In the genomic region with DNA sequence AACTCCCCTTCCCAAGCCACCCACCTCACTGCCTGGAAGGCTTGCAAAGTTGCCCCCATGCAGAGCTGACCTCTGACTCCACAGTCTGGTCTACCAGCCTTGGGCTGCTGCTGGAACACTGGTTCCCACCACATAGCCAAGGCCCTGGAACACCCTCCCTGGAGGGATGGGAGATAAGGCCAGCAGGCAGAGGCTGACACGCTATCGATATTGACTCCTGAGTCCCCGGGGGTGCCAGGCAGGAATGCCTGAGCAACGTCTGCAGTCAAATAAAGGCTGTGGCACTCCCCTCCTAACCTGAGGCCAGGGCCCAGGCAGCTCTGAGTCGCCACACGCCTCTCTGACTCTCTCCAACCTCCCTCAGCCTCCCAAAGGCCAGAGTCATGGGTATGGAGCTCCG, we compare ENCODE assay signal across 17 cellular contexts. TPM values are rescaled to one million over a fixed set of nuclear protein-coding genes. Genes with fewer than 3 reads are reported as not detected.
DNase-seq lines count a peak whose midpoint lies in the region; ATAC-seq and TF ChIP-seq lines count a peak whose summit lies in the region.
"Had no signal": no experiment of that assay in that cellular context is flagged by ENCODE, and none has a peak within 500 bp of the region (broad histone marks: within the 10 kb centered on the region; RNA-seq: fewer than 3 reads in every experiment).

No MANE protein-coding gene starts in this region.

- intact Hi-C loops in Right ventricle myocardium inferior (cut with DNase I), result no loop called here
- intact Hi-C loops in left ventricle myocardium inferior (cut with micrococcal nuclease), result no loop called here
- intact Hi-C loops in breast epithelium (cut with DNase I; ENCODE audit: low total_unique reads), result no loop called here

- H3K27ac ChIP-seq in left ventricle myocardium inferior (replicated peaks) (no peak overlapping the region), breast epithelium (no peak overlapping the region)
- H3K27ac ChIP-seq: 22Rv1, A549, C4-2B, HL-60 had no signal

- H3K4me1 ChIP-seq in left ventricle myocardium inferior (no peaks in the 10 kb centered on the region), breast epithelium (no peaks in the 10 kb centered on the region)
- H3K4me1 ChIP-seq: A549, Caco-2 had no signal

- no peaks in the 10 kb centered on the region for H3K9me3 ChIP-seq in left ventricle myocardium inferior (replicated peaks)
- no peaks in the 10 kb centered on the region for H3K9me3 ChIP-seq in breast epithelium
- H3K9me3 ChIP-seq: A549, Caco-2 had no signal

- peaks cover 4% of the 10 kb centered on the region for H3K27me3 ChIP-seq in left ventricle myocardium inferior (ENCODE audit: low read depth)
- H3K27me3 ChIP-seq in breast epithelium, result no peaks in the 10 kb centered on the region

- H3K4me3 ChIP-seq in left ventricle myocardium inferior, result no peak overlapping the region
- no peak overlapping the region for H3K4me3 ChIP-seq in breast epithelium
- H3K4me3 ChIP-seq: A549, GM23338 had no signal

- H3K36me3 ChIP-seq in left ventricle myocardium inferior, result no peaks in the 10 kb centered on the region
- no peaks in the 10 kb centered on the region for H3K36me3 ChIP-seq in breast epithelium

- TF ChIP-seq CTCF in left ventricle myocardium inferior (IDR thresholded peaks at IDR 0.05; ENCODE audit: borderline replicate concordance), result no peak
- no peak for TF ChIP-seq CTCF in breast epithelium (IDR thresholded peaks at IDR 0.05)

- DNase-seq in Right ventricle myocardium inferior (ENCODE audit: missing footprints), result peak; percentile 37
- no peak for DNase-seq in left ventricle myocardium inferior
- peak; percentile 25 for DNase-seq in iPS-NIHi7 (ENCODE audit: extremely low spot score)
- DNase-seq in renal cortical epithelial cell (ENCODE audit: low read depth), result peak; percentile 23
- DNase-seq in breast epithelium (ENCODE audit: low spot score in 2 of 2), result no peak
- no peak for DNase-seq in NCI-H2227 (lab: John Stamatoyannopoulos, UW; ENCODE audit: unreplicated experiment)
- no peak for DNase-seq in central memory CD4-positive, alpha-beta T cell
- DNase-seq: AML-193; Caco-2; CD4-positive, alpha-beta T cell; IMR-90 had no signal

- TF ChIP-seq POLR2A in breast epithelium (IDR thresholded peaks at IDR 0.05), result no peak

- ATAC-seq in Right ventricle myocardium inferior, result no peak
- ATAC-seq: A549, GM23338, HCT116 had no signal

RNA-seq across cellular contexts. Expression of a gene that starts 8.9 kb away (rescaled TPM):
- total RNA-seq in Right ventricle myocardium inferior (0.89 TPM), left ventricle myocardium inferior (1.4 TPM), renal cortical epithelial cell (6.3 and 6.5 TPM in 2 replicates), breast epithelium (10 to 100 TPM in 2 of 3 donors, 1 to 10 TPM in 1; 5.4 to 12.5 (median 12.3) TPM)

RNA-seq across cellular contexts. Expression of a gene that starts 21.3 kb away (rescaled TPM):
- total RNA-seq in Right ventricle myocardium inferior (39.1 TPM), left ventricle myocardium inferior (40.3 TPM), renal cortical epithelial cell (36.8 and 65.8 TPM in 2 replicates), breast epithelium (10 to 100 TPM; 19.8 to 49.9 (median 37.0) TPM)

RNA-seq across cellular contexts. Expression of a gene that starts 25.5 kb away (rescaled TPM):
- 84.5 TPM for total RNA-seq in Right ventricle myocardium inferior
- total RNA-seq in left ventricle myocardium inferior, result 80.6 TPM
- total RNA-seq in renal cortical epithelial cell, result 69.4 and 178 TPM in 2 replicates
- 100 to 1,000 TPM; 131 to 156 (median 155) TPM for total RNA-seq in breast epithelium

RNA-seq across cellular contexts. Expression of a gene that starts 30.5 kb away (rescaled TPM):
- 14.8 TPM for total RNA-seq in Right ventricle myocardium inferior
- total RNA-seq in left ventricle myocardium inferior, result 18.2 TPM
- 21.5 and 22.8 TPM in 2 replicates for total RNA-seq in renal cortical epithelial cell
- total RNA-seq in breast epithelium, result 10 to 100 TPM; 16.2 to 22.0 (median 18.3) TPM

RNA-seq across cellular contexts. Expression of a gene that starts 31.0 kb away (rescaled TPM):
- total RNA-seq in Right ventricle myocardium inferior, result 1.5 TPM
- total RNA-seq in left ventricle myocardium inferior, result 1.2 TPM
- total RNA-seq in renal cortical epithelial cell, result 2.8 and 5.0 TPM in 2 replicates
- total RNA-seq in breast epithelium, result 1 to 10 TPM in 2 of 3 donors, under 1 TPM in 1; 0.32 to 5.1 (median 3.9) TPM

Comparison
In these comparisons a context has a peak if more than half of its experiments do, and no peak if none do; other contexts are left out.
1. DNase-seq: peak in Right ventricle myocardium inferior (single experiment), iPS-NIHi7 (single experiment) and renal cortical epithelial cell (single experiment); none in left ventricle myocardium inferior (single experiment), breast epithelium (0 of 2), NCI-H2227 (single experiment) and central memory CD4-positive, alpha-beta T cell (single experiment).